Comparison of ENCODE assay signal across 8 cellular contexts in the genomic region with DNA sequence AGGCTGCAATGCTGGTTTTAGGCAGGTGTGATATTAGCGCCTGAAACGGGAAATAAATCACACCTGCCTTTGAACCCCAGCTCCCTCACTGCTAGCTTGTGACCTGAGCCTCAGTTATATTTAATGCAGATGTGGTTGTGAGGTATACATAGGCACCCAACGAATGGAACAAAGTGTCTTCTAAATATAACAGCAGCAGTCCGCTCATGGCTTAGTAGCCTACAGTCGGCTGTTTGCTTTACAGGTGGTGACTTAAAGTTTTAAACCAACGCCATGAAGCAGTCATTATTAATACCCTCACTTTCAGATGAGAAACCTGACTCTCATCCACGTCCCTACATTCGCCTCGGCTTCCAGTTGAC. TPM values are rescaled to one million over a fixed set of nuclear protein-coding genes. Genes with fewer than 3 reads are reported as not detected.
DNase-seq lines count a peak whose midpoint lies in the region; ATAC-seq lines count a peak whose summit lies in the region.

No MANE protein-coding gene starts in this region.

- H4K20me1 ChIP-seq in BLaER1: peaks cover 24% of the 10 kb centered on the region

- peak overlapping the region; percentile 82 for H3K27ac ChIP-seq in BLaER1

- peak overlapping the region; percentile 100 for H3K4me3 Mint-ChIP-seq in activated naive CD8-positive, alpha-beta T cell treated with anti-CD3 and anti-CD28 coated beads for 36 hours
- peak overlapping the region; percentile 100 for H3K4me3 Mint-ChIP-seq in stimulated activated effector memory CD8-positive, alpha-beta T cell treated with anti-CD3 and anti-CD28 coated beads, Interleukin-12 subunit alpha, Interleukin-12 subunit beta, amount 100 ng/mL, for 72 hours

- H3K27me3 ChIP-seq in BLaER1 (no peaks in the 10 kb centered on the region), iPS-15b (ENCODE audit: control insufficient read depth, insufficient read depth, low read length) (no peaks in the 10 kb centered on the region)

- H3K4me2 ChIP-seq in BLaER1: peak overlapping the region; percentile 96

- peaks cover 38% of the 10 kb centered on the region for H3K4me1 Mint-ChIP-seq in activated naive CD8-positive, alpha-beta T cell treated with anti-CD3 and anti-CD28 coated beads for 36 hours
- H3K4me1 Mint-ChIP-seq in stimulated activated effector memory CD8-positive, alpha-beta T cell treated with anti-CD3 and anti-CD28 coated beads, Interleukin-12 subunit alpha, Interleukin-12 subunit beta, amount 100 ng/mL, for 72 hours: peaks cover 51% of the 10 kb centered on the region

- H3K4me1 ChIP-seq in BLaER1 (peaks cover 29% of the 10 kb centered on the region), iPS-15b (ENCODE audit: control insufficient read depth, insufficient read depth, low read length) (peaks cover 3% of the 10 kb centered on the region)

- peaks cover 28% of the 10 kb centered on the region for H3K36me3 Mint-ChIP-seq in activated naive CD8-positive, alpha-beta T cell treated with anti-CD3 and anti-CD28 coated beads for 36 hours
- H3K36me3 Mint-ChIP-seq in stimulated activated effector memory CD8-positive, alpha-beta T cell treated with anti-CD3 and anti-CD28 coated beads, Interleukin-12 subunit alpha, Interleukin-12 subunit beta, amount 100 ng/mL, for 72 hours: peaks cover 6% of the 10 kb centered on the region

- H3K4me3 ChIP-seq in BLaER1 (peak overlapping the region; percentile 93), iPS-15b (ENCODE audit: low read depth, low read length) (peak overlapping the region; percentile 59)

- ATAC-seq in GM19395 (IDR thresholded peaks at IDR 0.05; ENCODE audit: unreplicated experiment): peak; percentile 45
- peak; percentile 12 for ATAC-seq in HG03565 (IDR thresholded peaks at IDR 0.05; ENCODE audit: unreplicated experiment)
- peak; percentile 39 for ATAC-seq in stimulated activated effector memory CD8-positive, alpha-beta T cell treated with anti-CD3 and anti-CD28 coated beads, Interleukin-12 subunit alpha, Interleukin-12 subunit beta, amount 100 ng/mL, for 72 hours

- no peak for DNase-seq in activated naive CD8-positive, alpha-beta T cell treated with anti-CD3 and anti-CD28 coated beads for 36 hours
- DNase-seq in stimulated activated effector memory CD8-positive, alpha-beta T cell treated with anti-CD3 and anti-CD28 coated beads, Interleukin-12 subunit alpha, Interleukin-12 subunit beta, amount 100 ng/mL, for 72 hours (ENCODE audit: low spot score in 2 of 2): no peak
- no peak for DNase-seq in epidermal melanocyte (ENCODE audit: insufficient read length, low spot score)
- DNase-seq in SKM-1 (lab: John Stamatoyannopoulos, UW; ENCODE audit: unreplicated experiment): no peak

- peaks cover 25% of the 10 kb centered on the region for H3K36me3 ChIP-seq in BLaER1
- H3K36me3 ChIP-seq in iPS-15b (ENCODE audit: control insufficient read depth, insufficient read depth, low read length): no peaks in the 10 kb centered on the region

- H3K9ac ChIP-seq in BLaER1 (peak overlapping the region; percentile 90), iPS-15b (ENCODE audit: low read depth, low read length) (peak overlapping the region; percentile 55)

- H3K9me3 Mint-ChIP-seq in activated naive CD8-positive, alpha-beta T cell treated with anti-CD3 and anti-CD28 coated beads for 36 hours: peaks cover 7% of the 10 kb centered on the region
- H3K9me3 Mint-ChIP-seq in stimulated activated effector memory CD8-positive, alpha-beta T cell treated with anti-CD3 and anti-CD28 coated beads, Interleukin-12 subunit alpha, Interleukin-12 subunit beta, amount 100 ng/mL, for 72 hours: no peaks in the 10 kb centered on the region

- H3K27ac Mint-ChIP-seq in activated naive CD8-positive, alpha-beta T cell treated with anti-CD3 and anti-CD28 coated beads for 36 hours: peak overlapping the region; percentile 73
- H3K27ac Mint-ChIP-seq in stimulated activated effector memory CD8-positive, alpha-beta T cell treated with anti-CD3 and anti-CD28 coated beads, Interleukin-12 subunit alpha, Interleukin-12 subunit beta, amount 100 ng/mL, for 72 hours: peak overlapping the region; percentile 99

- peaks cover 19% of the 10 kb centered on the region for H3K27me3 Mint-ChIP-seq in activated naive CD8-positive, alpha-beta T cell treated with anti-CD3 and anti-CD28 coated beads for 36 hours

- H3K9me3 ChIP-seq in BLaER1 (peaks cover 18% of the 10 kb centered on the region), iPS-15b (ENCODE audit: control insufficient read depth, insufficient read depth, low read length) (no peaks in the 10 kb centered on the region)

RNA-seq across cellular contexts. Expression of a gene that starts 0.6 kb away (rescaled TPM):
- total RNA-seq in activated naive CD8-positive, alpha-beta T cell treated with anti-CD3 and anti-CD28 coated beads for 36 hours: 1 to 10 TPM; 2.5 to 4.0 TPM
